Comparison of ENCODE assay signal across 8 cellular contexts in the genomic region with DNA sequence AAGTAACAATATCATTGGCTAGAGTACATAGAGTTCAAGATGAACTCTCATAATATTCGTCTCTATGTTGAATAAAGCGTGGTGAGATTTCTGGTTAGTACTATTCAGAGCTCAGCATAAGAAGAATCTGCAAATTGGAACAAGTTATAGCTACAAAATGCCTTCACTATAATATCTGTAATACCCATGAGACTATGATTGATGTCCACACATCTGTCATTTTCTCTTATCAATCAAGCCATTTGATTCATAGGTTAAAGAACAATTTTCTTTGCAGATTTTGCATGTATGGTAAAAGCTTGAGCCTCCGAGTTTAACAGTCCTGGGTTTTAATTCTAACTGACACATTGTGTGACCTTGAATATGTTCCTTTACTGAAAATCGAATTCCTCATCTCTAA. TPM values are rescaled to one million over a fixed set of nuclear protein-coding genes. Genes with fewer than 3 reads are reported as not detected.
A peak's percentile ranks its signal among the peaks of the same experiment; 100 is the strongest.
DNase-seq lines count a peak whose midpoint lies in the region; ATAC-seq and TF ChIP-seq lines count a peak whose summit lies in the region.

No MANE protein-coding gene starts in this region.

- POLR2A ChIA-PET in AG04450 (lab: Yijun Ruan, JAX) = interaction anchor here (0.7 to 1.2 kb wide), 2 partner anchors 23 to 500 kb away, joined by 3 to 4 read pairs; partner anchors contain the start of gene MAPK1IP1L
- POLR2A ChIA-PET in HEK293 (lab: Yijun Ruan, JAX) = interaction anchor here (3.6 kb wide), 1 partner anchor 23 kb away, joined by 47 read pairs; the partner anchor contains the start of gene MAPK1IP1L

- H3K27me3 Mint-ChIP-seq in memory B cell = no peaks in the 10 kb centered on the region

- no peaks in the 10 kb centered on the region for H3K9me3 Mint-ChIP-seq in memory B cell

- peaks cover 3% of the 10 kb centered on the region for H3K36me3 Mint-ChIP-seq in memory B cell

- peaks cover 34% of the 10 kb centered on the region for H3K4me1 Mint-ChIP-seq in memory B cell

- ATAC-seq in memory B cell (ENCODE audit: low read depth) (no peak), GM18870 (IDR thresholded peaks at IDR 0.05; ENCODE audit: unreplicated experiment) (no peak), HG02884 (IDR thresholded peaks at IDR 0.05; ENCODE audit: unreplicated experiment) (no peak), left lobe of liver (no peak)

- intact Hi-C loops in ascending aorta (cut with DNase I) = no loop called here

- no peaks in the 10 kb centered on the region for H3K9me3 ChIP-seq in AG04450 (ENCODE audit: control insufficient read depth, insufficient read depth, low read length)
- H3K9me3 ChIP-seq in HEK293 (ENCODE audit: control insufficient read depth, insufficient read depth, low read depth, low read length) = no peaks in the 10 kb centered on the region
- no peaks in the 10 kb centered on the region for H3K9me3 ChIP-seq in ascending aorta

- no peak for DNase-seq in AG04450 (ENCODE audit: low read depth, low spot score)
- DNase-seq in ascending aorta (ENCODE audit: low spot score in 2 of 2) = no peak
- no peak for DNase-seq in memory B cell (ENCODE audit: low spot score in 2 of 2)
- DNase-seq in SHP77 treated with DMSO at 0.1 percent for 48 hours (lab: John Stamatoyannopoulos, UW) = no peak
- DNase-seq in left lobe of liver (ENCODE audit: low spot score) = no peak

- no peak for TF ChIP-seq CTCF in AG04450 (IDR thresholded peaks at IDR 0.05; ENCODE audit: low read depth, low read length)
- TF ChIP-seq CTCF in HEK293 (tag by site-specific recombination; IDR thresholded peaks at IDR 0.05) = no peak
- TF ChIP-seq CTCF in ascending aorta (IDR thresholded peaks at IDR 0.05) = no peak

- H3K4me3 ChIP-seq in AG04450 (ENCODE audit: low read depth, low read length) (peak overlapping the region; percentile 87), HEK293 (ENCODE audit: low read depth, low read length) (peak overlapping the region; percentile 99), ascending aorta (peak overlapping the region; percentile 91 to 93)

- H3K27ac Mint-ChIP-seq in memory B cell = peak overlapping the region; percentile 93

- H3K4me1 ChIP-seq in HEK293 (ENCODE audit: control insufficient read depth, insufficient read depth, low read length) = peaks cover 25% of the 10 kb centered on the region
- H3K4me1 ChIP-seq in ascending aorta = peaks cover 4 to 15% of the 10 kb centered on the region in 2 donors

- H3K27ac ChIP-seq in AG04450 (ENCODE audit: low read depth, low read length) (no peak overlapping the region), HEK293 (ENCODE audit: extremely low read depth, low read depth, low read length) (no peak overlapping the region), ascending aorta (no peak overlapping the region)

- H3K27me3 ChIP-seq in AG04450 (ENCODE audit: control insufficient read depth, insufficient read depth, low read length) = no peaks in the 10 kb centered on the region
- no peaks in the 10 kb centered on the region for H3K27me3 ChIP-seq in ascending aorta

- H3K36me3 ChIP-seq in HEK293 (ENCODE audit: control insufficient read depth in 2 of 2, insufficient read depth in 1 of 2, low read length in 2 of 2) = peaks cover 11 to 15% of the 10 kb centered on the region in 2 experiments
- H3K36me3 ChIP-seq in ascending aorta = peaks cover 0 to 6% of the 10 kb centered on the region in 2 donors

- peak overlapping the region; percentile 91 for H3K4me3 Mint-ChIP-seq in memory B cell

- CTCF ChIA-PET in AG04450 (lab: Charles Lee) = interaction anchor here (1.0 to 1.2 kb wide), 2 partner anchors 22 to 133 kb away, joined by 3 to 4 read pairs; no protein-coding TSS in a partner anchor
- CTCF ChIA-PET in HEK293 (lab: Yijun Ruan, JAX) = interaction anchor here (0.8 kb wide), 1 partner anchor 22 kb away, joined by 3 read pairs; no protein-coding TSS in a partner anchor

TF ChIP-seq in HEK293, 187 proteins besides CTCF, POLR2A, EP300 and RAD21:
- TF ChIP-seq ZEB2 (tag by site-specific recombination; IDR thresholded peaks at IDR 0.05) (no peak), ZNF366 (tag by site-specific recombination; conservative IDR thresholded peaks at IDR 0.05) (no peak), KLF9 (tag by site-specific recombination; IDR thresholded peaks at IDR 0.05; ENCODE audit: low read depth) (no peak), ZNF391 (tag by site-specific recombination; IDR thresholded peaks at IDR 0.05; ENCODE audit: borderline replicate concordance, low read depth) (no peak), ZNF121 (tag by site-specific recombination; IDR thresholded peaks at IDR 0.05) (no peak), ZNF302 (tag by site-specific recombination; IDR thresholded peaks at IDR 0.05; ENCODE audit: low read depth) (no peak), ZNF239 (tag by site-specific recombination; IDR thresholded peaks at IDR 0.05) (no peak), ZIC2 (tag by site-specific recombination; IDR thresholded peaks at IDR 0.05) (no peak), ZNF174 (tag by site-specific recombination; IDR thresholded peaks at IDR 0.05) (no peak), ZNF354C (tag by site-specific recombination; IDR thresholded peaks at IDR 0.05; ENCODE audit: borderline replicate concordance, low read depth) (no peak), TCF7L2 (IDR thresholded peaks at IDR 0.05; ENCODE audit: borderline replicate concordance, low read depth, low read length) (no peak), SP3 (tag by site-specific recombination; IDR thresholded peaks at IDR 0.05) (no peak), GLI4 (tag by site-specific recombination; IDR thresholded peaks at IDR 0.05) (no peak), ZXDB (tag by site-specific recombination; IDR thresholded peaks at IDR 0.05) (no peak), ZNF140 (tag by site-specific recombination; IDR thresholded peaks at IDR 0.05) (no peak), ZNF558 (tag by site-specific recombination; IDR thresholded peaks at IDR 0.05) (no peak), REPIN1 (tag by site-specific recombination; IDR thresholded peaks at IDR 0.05; ENCODE audit: low read depth) (no peak), GFI1B (tag by site-specific recombination; IDR thresholded peaks at IDR 0.05) (no peak)
- TF ChIP-seq, protein P1, sequence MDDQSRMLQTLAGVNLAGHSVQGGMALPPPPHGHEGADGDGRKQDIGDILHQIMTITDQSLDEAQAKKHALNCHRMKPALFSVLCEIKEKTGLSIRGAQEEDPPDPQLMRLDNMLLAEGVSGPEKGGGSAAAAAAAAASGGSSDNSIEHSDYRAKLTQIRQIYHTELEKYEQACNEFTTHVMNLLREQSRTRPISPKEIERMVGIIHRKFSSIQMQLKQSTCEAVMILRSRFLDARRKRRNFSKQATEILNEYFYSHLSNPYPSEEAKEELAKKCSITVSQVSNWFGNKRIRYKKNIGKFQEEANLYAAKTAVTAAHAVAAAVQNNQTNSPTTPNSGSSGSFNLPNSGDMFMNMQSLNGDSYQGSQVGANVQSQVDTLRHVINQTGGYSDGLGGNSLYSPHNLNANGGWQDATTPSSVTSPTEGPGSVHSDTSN (CRISPR knock-in tag; IDR thresholded peaks at IDR 0.05) = no peak
- TF ChIP-seq, protein P2, sequence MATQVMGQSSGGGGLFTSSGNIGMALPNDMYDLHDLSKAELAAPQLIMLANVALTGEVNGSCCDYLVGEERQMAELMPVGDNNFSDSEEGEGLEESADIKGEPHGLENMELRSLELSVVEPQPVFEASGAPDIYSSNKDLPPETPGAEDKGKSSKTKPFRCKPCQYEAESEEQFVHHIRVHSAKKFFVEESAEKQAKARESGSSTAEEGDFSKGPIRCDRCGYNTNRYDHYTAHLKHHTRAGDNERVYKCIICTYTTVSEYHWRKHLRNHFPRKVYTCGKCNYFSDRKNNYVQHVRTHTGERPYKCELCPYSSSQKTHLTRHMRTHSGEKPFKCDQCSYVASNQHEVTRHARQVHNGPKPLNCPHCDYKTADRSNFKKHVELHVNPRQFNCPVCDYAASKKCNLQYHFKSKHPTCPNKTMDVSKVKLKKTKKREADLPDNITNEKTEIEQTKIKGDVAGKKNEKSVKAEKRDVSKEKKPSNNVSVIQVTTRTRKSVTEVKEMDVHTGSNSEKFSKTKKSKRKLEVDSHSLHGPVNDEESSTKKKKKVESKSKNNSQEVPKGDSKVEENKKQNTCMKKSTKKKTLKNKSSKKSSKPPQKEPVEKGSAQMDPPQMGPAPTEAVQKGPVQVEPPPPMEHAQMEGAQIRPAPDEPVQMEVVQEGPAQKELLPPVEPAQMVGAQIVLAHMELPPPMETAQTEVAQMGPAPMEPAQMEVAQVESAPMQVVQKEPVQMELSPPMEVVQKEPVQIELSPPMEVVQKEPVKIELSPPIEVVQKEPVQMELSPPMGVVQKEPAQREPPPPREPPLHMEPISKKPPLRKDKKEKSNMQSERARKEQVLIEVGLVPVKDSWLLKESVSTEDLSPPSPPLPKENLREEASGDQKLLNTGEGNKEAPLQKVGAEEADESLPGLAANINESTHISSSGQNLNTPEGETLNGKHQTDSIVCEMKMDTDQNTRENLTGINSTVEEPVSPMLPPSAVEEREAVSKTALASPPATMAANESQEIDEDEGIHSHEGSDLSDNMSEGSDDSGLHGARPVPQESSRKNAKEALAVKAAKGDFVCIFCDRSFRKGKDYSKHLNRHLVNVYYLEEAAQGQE (tag by site-specific recombination; IDR thresholded peaks at IDR 0.05) = no peak

RNA-seq across cellular contexts. Expression of gene SOCS4, which starts 1.4 kb away (rescaled TPM):
- 8.1 and 11.1 TPM in 2 replicates for polyA plus RNA-seq in AG04450 (2011; rRNA removed)
- polyA minus RNA-seq in AG04450 (2011; rRNA and poly(A)+ RNA removed) = 13.5 and 16.7 TPM in 2 replicates
- total RNA-seq in ascending aorta (12.9 TPM), left lobe of liver (4.5 TPM)

RNA-seq across cellular contexts. Expression of gene WDHD1, which starts 1.6 kb away (rescaled TPM):
- 4.2 and 6.7 TPM in 2 replicates for polyA plus RNA-seq in AG04450 (2011; rRNA removed)
- polyA minus RNA-seq in AG04450 (2011; rRNA and poly(A)+ RNA removed) = 5.6 and 9.7 TPM in 2 replicates
- total RNA-seq in ascending aorta = 0.11 TPM
- 1.3 TPM for total RNA-seq in left lobe of liver

RNA-seq across cellular contexts. Expression of gene MAPK1IP1L, which starts 23.0 kb away (rescaled TPM):
- 65.3 and 86.7 TPM in 2 replicates for polyA plus RNA-seq in AG04450 (2011; rRNA removed)
- polyA minus RNA-seq in AG04450 (2011; rRNA and poly(A)+ RNA removed) = 210 and 277 TPM in 2 replicates
- total RNA-seq in ascending aorta (51.8 TPM), left lobe of liver (25.5 TPM)
